Comparison of ENCODE assay signal across 1 cellular context in the genomic region with DNA sequence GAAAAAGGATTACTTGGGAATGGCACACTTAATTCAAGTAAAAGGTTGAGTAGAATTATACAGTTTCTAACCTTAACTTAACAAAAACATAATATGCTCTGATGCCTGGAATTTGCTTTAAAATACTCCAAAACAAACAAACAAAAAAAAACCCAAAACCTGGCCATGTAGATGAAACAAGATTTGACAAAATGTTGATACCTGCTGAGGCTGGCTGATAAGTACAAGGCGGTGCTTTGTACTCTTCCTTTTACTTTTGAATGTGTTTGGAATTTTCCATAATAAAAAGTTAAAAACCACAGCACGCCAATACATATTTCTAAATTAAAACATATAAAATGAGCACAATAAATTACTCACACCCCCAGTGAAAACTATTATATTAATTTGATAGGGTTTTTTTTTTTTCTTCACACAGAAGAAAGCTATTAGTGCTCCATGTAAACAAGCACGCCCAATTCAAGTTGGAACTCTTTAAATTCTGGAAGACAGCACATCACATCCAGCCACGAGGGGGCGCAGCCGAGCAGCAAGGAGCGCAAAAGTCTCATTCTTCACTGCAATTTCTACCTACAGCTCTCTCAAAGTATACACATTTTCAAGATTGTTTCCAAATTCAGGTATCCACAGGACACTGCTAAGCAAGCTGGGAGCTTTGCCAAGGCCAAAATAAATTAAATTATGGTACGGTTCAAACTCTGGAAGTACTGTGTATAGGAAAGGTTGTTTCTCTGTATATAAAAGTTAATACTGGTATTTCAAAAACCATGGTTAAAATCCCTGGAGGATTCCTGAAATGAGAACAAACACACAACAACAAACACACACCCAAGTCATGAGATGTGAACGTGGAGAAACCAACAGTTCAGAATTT.
A peak's percentile ranks its signal among the peaks of the same experiment; 100 is the strongest.
TF ChIP-seq lines count a peak whose summit lies in the region.

No MANE protein-coding gene starts in this region.

TF ChIP-seq in HEK293, 187 proteins besides CTCF, POLR2A, EP300 and RAD21 (continued from another document):
- TF ChIP-seq, protein P1, sequence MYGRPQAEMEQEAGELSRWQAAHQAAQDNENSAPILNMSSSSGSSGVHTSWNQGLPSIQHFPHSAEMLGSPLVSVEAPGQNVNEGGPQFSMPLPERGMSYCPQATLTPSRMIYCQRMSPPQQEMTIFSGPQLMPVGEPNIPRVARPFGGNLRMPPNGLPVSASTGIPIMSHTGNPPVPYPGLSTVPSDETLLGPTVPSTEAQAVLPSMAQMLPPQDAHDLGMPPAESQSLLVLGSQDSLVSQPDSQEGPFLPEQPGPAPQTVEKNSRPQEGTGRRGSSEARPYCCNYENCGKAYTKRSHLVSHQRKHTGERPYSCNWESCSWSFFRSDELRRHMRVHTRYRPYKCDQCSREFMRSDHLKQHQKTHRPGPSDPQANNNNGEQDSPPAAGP (tag by site-specific recombination; IDR thresholded peaks at IDR 0.05) = no peak
- peak; percentile 63 for TF ChIP-seq ZNF654 (tag by site-specific recombination; IDR thresholded peaks at IDR 0.05; ENCODE audit: low read depth)
